ENCODE assay signal across 7 cellular contexts in the genomic region with DNA sequence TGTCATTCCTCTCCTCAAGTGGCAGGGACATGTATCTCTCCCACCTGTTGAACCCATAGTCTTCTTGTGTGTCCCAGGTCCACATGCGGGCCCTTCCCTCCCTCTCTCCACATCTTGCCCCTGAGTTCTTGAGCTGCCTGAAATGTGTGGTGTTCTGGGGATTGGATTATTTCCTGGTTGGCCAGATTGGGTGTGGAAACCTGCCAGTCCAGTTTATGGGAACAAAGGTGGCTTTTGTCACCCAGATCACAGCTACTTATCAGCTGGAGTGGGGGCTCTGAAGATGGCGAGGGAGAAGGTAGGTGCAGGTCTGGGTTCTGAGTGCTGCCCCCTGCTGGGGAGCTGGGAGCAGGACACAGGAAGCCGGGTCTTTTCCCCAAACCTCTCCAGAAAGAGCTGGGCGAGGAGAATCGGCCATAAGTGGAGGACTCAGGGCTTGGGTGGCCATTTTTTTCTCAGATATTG. TPM values are rescaled to one million over a fixed set of nuclear protein-coding genes. Genes with fewer than 3 reads are reported as not detected.
DNase-seq lines count a peak whose midpoint lies in the region; ATAC-seq and TF ChIP-seq lines count a peak whose summit lies in the region.

No MANE protein-coding gene starts in this region.

- H2BK15ac ChIP-seq in H9 (ENCODE audit: low read depth, low read length), result no peak overlapping the region

- no peak overlapping the region for H3K18ac ChIP-seq in H9 (ENCODE audit: insufficient read length, low read depth, low read length)

- H3T11ph ChIP-seq in H9 (ENCODE audit: low read length), result no peak overlapping the region

- ATAC-seq in activated naive CD4-positive, alpha-beta T cell treated with anti-CD3 and anti-CD28 coated beads, Interleukin-2, amount 50 U/mL, for 72 hours, result peak; percentile 64 to 70
- ATAC-seq in stimulated activated effector memory CD8-positive, alpha-beta T cell treated with anti-CD3 and anti-CD28 coated beads, Interleukin-12 subunit alpha, Interleukin-12 subunit beta, amount 100 ng/mL, for 72 hours, result peak; percentile 77

- H3K9me2 ChIP-seq in PC-9 (ENCODE audit: insufficient read depth), result no peaks in the 10 kb centered on the region

- H3K27ac Mint-ChIP-seq in H9, result peak overlapping the region in 1 of 3 experiments; percentile 79; a peak in 4 of 7 replicates
- no peak overlapping the region for H3K27ac Mint-ChIP-seq in activated naive CD4-positive, alpha-beta T cell treated with anti-CD3 and anti-CD28 coated beads, Interleukin-2, amount 50 U/mL, for 72 hours
- H3K27ac Mint-ChIP-seq in stimulated activated effector memory CD8-positive, alpha-beta T cell treated with anti-CD3 and anti-CD28 coated beads, Interleukin-12 subunit alpha, Interleukin-12 subunit beta, amount 100 ng/mL, for 72 hours, result no peak overlapping the region

- H3K4me1 Mint-ChIP-seq in H9, result peaks cover 18 to 21% of the 10 kb centered on the region in 2 experiments
- peaks cover 5% of the 10 kb centered on the region for H3K4me1 Mint-ChIP-seq in stimulated activated effector memory CD8-positive, alpha-beta T cell treated with anti-CD3 and anti-CD28 coated beads, Interleukin-12 subunit alpha, Interleukin-12 subunit beta, amount 100 ng/mL, for 72 hours

- H3K36me3 ChIP-seq in PC-9 (ENCODE audit: low read depth), result peaks cover 40% of the 10 kb centered on the region

- no peak overlapping the region for H3K4me2 ChIP-seq in H9 (ENCODE audit: insufficient read depth, insufficient read length, low read length)
- H3K4me2 ChIP-seq in PC-9, result peak overlapping the region; percentile 75

- H4K20me1 ChIP-seq in H9 (ENCODE audit: control insufficient read depth, insufficient read depth, insufficient read length) (no peaks in the 10 kb centered on the region), PC-9 (ENCODE audit: insufficient read depth) (no peaks in the 10 kb centered on the region)

- POLR2A ChIA-PET in PC-9 (lab: Charles Lee; ENCODE audit: unreplicated experiment), result interaction anchor here (0.5 to 0.6 kb wide), 3 partner anchors 12 to 79 kb away, joined by 3 to 5 read pairs (median 4); no protein-coding TSS in a partner anchor

- no peak overlapping the region for H2AK5ac ChIP-seq in H9 (ENCODE audit: insufficient read length, low read length)

- no peak overlapping the region for H2BK5ac ChIP-seq in H9 (ENCODE audit: insufficient read length, low read length)

- CTCF ChIA-PET in PC-9 (lab: Charles Lee), result interaction anchor here (1.0 to 2.9 kb wide), 3 partner anchors 11 to 35 kb away, joined by 4 to 67 read pairs (median 32); a partner anchor contains a TSS

- no peak overlapping the region for H2AFZ ChIP-seq in H9 (ENCODE audit: low read length)
- no peak overlapping the region for H2AFZ ChIP-seq in PC-9

- H3K27me3 Mint-ChIP-seq in H9 (ENCODE audit: low read depth), result no peaks in the 10 kb centered on the region; the same call in 1 of the 2 replicates

- H4K8ac ChIP-seq in H9 (replicated peaks; ENCODE audit: insufficient read length, low read depth, low read length), result no peak overlapping the region

- intact Hi-C loops in PC-9 (cut with micrococcal nuclease; ENCODE audit: unreplicated experiment) (loop anchor here (1.0 to 5.0 kb wide), 4 partner anchors 12 to 481 kb away; a partner anchor contains a TSS), posterior vena cava (cut with DNase I) (no loop called here)

- no peak overlapping the region for H3K4ac ChIP-seq in H9 (ENCODE audit: low read depth, low read length)

- DNase-seq in H9 (peak; percentile 68), PC-9 (peak; percentile 88 to 98), kidney tubule cell (ENCODE audit: low spot score) (peak; percentile 47), posterior vena cava (ENCODE audit: low spot score) (no peak)
- DNase-seq in activated naive CD4-positive, alpha-beta T cell treated with anti-CD3 and anti-CD28 coated beads, Interleukin-2, amount 50 U/mL, for 72 hours (ENCODE audit: low spot score in 2 of 2), result peak in 1 of 2 donors; percentile 64
- peak; percentile 41 to 72 for DNase-seq in stimulated activated effector memory CD8-positive, alpha-beta T cell treated with anti-CD3 and anti-CD28 coated beads, Interleukin-12 subunit alpha, Interleukin-12 subunit beta, amount 100 ng/mL, for 72 hours (ENCODE audit: low spot score in 2 of 2)

- H3K9ac ChIP-seq in H9 (ENCODE audit: extremely low read depth, insufficient read length, low read length), result no peak overlapping the region

- H3K4me3 ChIP-seq in GM12875 (ENCODE audit: low read depth, low read length), result no peak overlapping the region
- peak overlapping the region; percentile 52 for H3K4me3 ChIP-seq in PC-9

- BruUV-seq in PC-9 (replicated peaks; lab: Mats Ljungman, UMichigan), result no TSS peak

- peaks cover 49% of the 10 kb centered on the region for H3F3A ChIP-seq in PC-9 (ENCODE audit: insufficient read depth, low read depth)

- no peaks in the 10 kb centered on the region for H3K27me3 ChIP-seq in H9 (ENCODE audit: insufficient read depth, low read length)
- no peaks in the 10 kb centered on the region for H3K27me3 ChIP-seq in PC-9 (ENCODE audit: insufficient read depth, low read depth)

- H3K23ac ChIP-seq in H9 (ENCODE audit: insufficient read length, low read depth, low read length), result no peak overlapping the region

- peaks cover 6% of the 10 kb centered on the region for H3K79me1 ChIP-seq in H9 (ENCODE audit: insufficient read depth, low read depth, low read length, poor library complexity, severe bottlenecking)

- H2BK12ac ChIP-seq in H9 (ENCODE audit: insufficient read length, low read depth, low read length), result no peak overlapping the region

- no peak overlapping the region for H4K5ac ChIP-seq in H9 (ENCODE audit: insufficient read length, low read depth, low read length)

- H3K27ac ChIP-seq in H9 (ENCODE audit: insufficient read length, low read depth, low read length) (no peak overlapping the region), PC-9 (peak overlapping the region; percentile 81)

- H2BK20ac ChIP-seq in H9 (ENCODE audit: low read depth, low read length, poor library complexity, severe bottlenecking), result no peak overlapping the region

- H3K9me3 Mint-ChIP-seq in H9, result no peaks in the 10 kb centered on the region
- H3K9me3 Mint-ChIP-seq in activated naive CD4-positive, alpha-beta T cell treated with anti-CD3 and anti-CD28 coated beads, Interleukin-2, amount 50 U/mL, for 72 hours, result no peaks in the 10 kb centered on the region
- H3K9me3 Mint-ChIP-seq in stimulated activated effector memory CD8-positive, alpha-beta T cell treated with anti-CD3 and anti-CD28 coated beads, Interleukin-12 subunit alpha, Interleukin-12 subunit beta, amount 100 ng/mL, for 72 hours, result no peaks in the 10 kb centered on the region

- H3K79me2 ChIP-seq in H9 (ENCODE audit: insufficient read depth, low read length) (no peaks in the 10 kb centered on the region), PC-9 (ENCODE audit: low read depth) (peaks cover 76% of the 10 kb centered on the region)

- TF ChIP-seq CTCF in GM12875 (IDR thresholded peaks at IDR 0.05; ENCODE audit: borderline replicate concordance, insufficient read depth, low read depth, low read length), result peak; percentile 90
- peak; percentile 84 for TF ChIP-seq CTCF in H9 (conservative IDR thresholded peaks at IDR 0.05)
- TF ChIP-seq CTCF in PC-9 (conservative IDR thresholded peaks at IDR 0.05), result peak; percentile 98

- H3K14ac ChIP-seq in H9 (ENCODE audit: insufficient read depth, low read length), result no peak overlapping the region

- no peaks in the 10 kb centered on the region for H3K23me2 ChIP-seq in H9 (ENCODE audit: insufficient read length, low read depth, low read length, poor library complexity, severe bottlenecking)

- no peaks in the 10 kb centered on the region; the same call in 1 of the 2 replicates for H3K4me1 ChIP-seq in H9 (ENCODE audit: insufficient read depth, low read length)
- peaks cover 84% of the 10 kb centered on the region for H3K4me1 ChIP-seq in PC-9 (replicated peaks; ENCODE audit: insufficient read depth)

- H4K91ac ChIP-seq in H9 (ENCODE audit: insufficient read length, low read depth, low read length), result no peak overlapping the region

- no peak overlapping the region for H2BK120ac ChIP-seq in H9 (ENCODE audit: low read depth, low read length, poor library complexity, severe bottlenecking)

- no CpG with 5 or more reads among the region's 5 CpGs for WGBS in H9 (ENCODE audit: extremely low coverage, insufficient read length, low lambda C conversion rate)

- peaks cover 4 to 36% (median 27%) of the 10 kb centered on the region in 3 experiments; a peak in 6 of 7 replicates for H3K36me3 Mint-ChIP-seq in H9 (ENCODE audit: insufficient read depth in 1 of 3, low read depth in 3 of 3)
- H3K36me3 Mint-ChIP-seq in activated naive CD4-positive, alpha-beta T cell treated with anti-CD3 and anti-CD28 coated beads, Interleukin-2, amount 50 U/mL, for 72 hours, result no peaks in the 10 kb centered on the region
- no peaks in the 10 kb centered on the region for H3K36me3 Mint-ChIP-seq in stimulated activated effector memory CD8-positive, alpha-beta T cell treated with anti-CD3 and anti-CD28 coated beads, Interleukin-12 subunit alpha, Interleukin-12 subunit beta, amount 100 ng/mL, for 72 hours

- H3K9me3 ChIP-seq in H9 (ENCODE audit: control insufficient read depth, low read depth, low read length) (no peaks in the 10 kb centered on the region), PC-9 (ENCODE audit: insufficient read depth, low read depth) (no peaks in the 10 kb centered on the region)

- no peak overlapping the region; a peak in 1 of 5 replicates for H3K4me3 Mint-ChIP-seq in H9
- no peak overlapping the region for H3K4me3 Mint-ChIP-seq in stimulated activated effector memory CD8-positive, alpha-beta T cell treated with anti-CD3 and anti-CD28 coated beads, Interleukin-12 subunit alpha, Interleukin-12 subunit beta, amount 100 ng/mL, for 72 hours

- no peak overlapping the region for H3K56ac ChIP-seq in H9 (ENCODE audit: insufficient read length, low read depth, low read length)

RNA-seq across cellular contexts. Expression of a gene that starts 14.2 kb away (rescaled TPM):
- 13.0 and 13.9 TPM in 2 replicates for total RNA-seq in H9 (2021)
- total RNA-seq in PC-9 (2021), result 28.4 and 34.5 TPM in 2 replicates
- total RNA-seq in activated naive CD4-positive, alpha-beta T cell treated with anti-CD3 and anti-CD28 coated beads, Interleukin-2, amount 50 U/mL, for 72 hours, result under 1 TPM in 1 of 2 donors, not detected in 1; 0.16 TPM
- 1 to 10 TPM; 1.9 to 2.0 TPM for total RNA-seq in posterior vena cava

RNA-seq across cellular contexts. Expression of a gene that starts 26.6 kb away (rescaled TPM):
- total RNA-seq in H9 (2021) (not detected in 2 replicates), PC-9 (2021) (not detected in 2 replicates), posterior vena cava (10 to 100 TPM; 20.4 to 44.8 TPM)
- total RNA-seq in activated naive CD4-positive, alpha-beta T cell treated with anti-CD3 and anti-CD28 coated beads, Interleukin-2, amount 50 U/mL, for 72 hours, result not detected

RNA-seq across cellular contexts. Expression of a gene that starts 43.5 kb away (rescaled TPM):
- 16.8 and 20.1 TPM in 2 replicates for total RNA-seq in H9 (2021)
- total RNA-seq in PC-9 (2021), result 57.8 and 95.3 TPM in 2 replicates
- 100 to 1,000 TPM in 1 of 2 donors, 10 to 100 TPM in 1; 86.7 to 128 TPM for total RNA-seq in activated naive CD4-positive, alpha-beta T cell treated with anti-CD3 and anti-CD28 coated beads, Interleukin-2, amount 50 U/mL, for 72 hours
- 10 to 100 TPM; 15.5 to 23.6 TPM for total RNA-seq in posterior vena cava

Comparison
In these comparisons a context has a peak if more than half of its experiments do, and no peak if none do; other contexts are left out.
1. RNA of a gene that starts 26.6 kb away (total RNA-seq): 20.4 to 44.8 TPM in posterior vena cava; not detected in activated naive CD4-positive, alpha-beta T cell treated with anti-CD3 and anti-CD28 coated beads, Interleukin-2, amount 50 U/mL, for 72 hours, not detected in H9 and not detected in PC-9; every median in the first group is over 10 times any median in the second.
2. Peak in every context shown above with its lines, with median percentiles within 50 percentile points of each other: CTCF ChIP-seq.